8 cellular contexts compared by ENCODE assay signal in the genomic region with DNA sequence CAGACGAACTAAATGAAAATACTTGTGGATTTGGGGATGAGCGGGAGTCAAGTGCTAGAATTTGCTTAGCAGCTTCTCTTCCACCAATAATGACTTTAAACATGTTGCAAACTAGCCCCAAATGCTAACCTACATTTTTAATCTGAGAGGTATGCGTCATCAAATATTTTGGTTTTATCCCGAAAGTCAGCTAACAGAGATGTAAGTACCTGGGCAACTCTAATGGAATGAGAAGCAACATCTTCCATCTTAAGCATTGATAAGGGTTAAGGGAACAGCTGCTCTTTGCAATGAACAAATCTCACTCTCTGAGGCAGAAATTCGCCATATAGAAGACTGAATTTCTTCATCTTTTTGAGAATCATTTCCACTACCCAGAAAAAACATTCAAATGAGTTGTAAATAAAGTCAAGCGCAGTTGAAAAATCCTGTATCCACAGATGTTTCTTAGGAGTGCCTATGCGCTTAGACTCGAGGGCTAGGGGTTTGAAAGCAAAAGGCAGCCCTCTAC. TPM values are rescaled to one million over a fixed set of nuclear protein-coding genes. Genes with fewer than 3 reads are reported as not detected.
DNase-seq lines count a peak whose midpoint lies in the region; ATAC-seq and TF ChIP-seq lines count a peak whose summit lies in the region.

No MANE protein-coding gene starts in this region.

- H3K36me3 Mint-ChIP-seq in T-cell = peaks cover 25% of the 10 kb centered on the region

- H3K4me3 ChIP-seq in GM12864 (ENCODE audit: low read depth, low read length) (peak overlapping the region; percentile 92), fibroblast of mammary gland (ENCODE audit: control insufficient read depth, low read depth, low read length) (peak overlapping the region; percentile 75)

- POLR2A ChIA-PET in T-cell (lab: Charles Lee) = interaction anchor here (0.6 to 6.9 kb wide), 14 partner anchors 8 to 565 kb away, joined by 3 to 189 read pairs (median 9); a partner anchor contains a TSS

- peak overlapping the region; percentile 80 to 84 (median 81) for H3K4me3 Mint-ChIP-seq in T-cell

- CTCF ChIA-PET in T-cell (lab: Charles Lee) = interaction anchor here in 1 of 2 donors (0.9 to 11.6 kb wide), 6 partner anchors 11 to 1187 kb away, joined by 3 to 97 read pairs (median 4); a partner anchor contains a TSS

- ATAC-seq in T-cell (replicated peaks in 1 of 4) = no peak
- ATAC-seq in HG02759 (IDR thresholded peaks at IDR 0.05; ENCODE audit: unreplicated experiment) = no peak
- ATAC-seq in GM21528 (IDR thresholded peaks at IDR 0.05; ENCODE audit: low FRiP score, unreplicated experiment) = no peak

- H3K27ac Mint-ChIP-seq in T-cell = peak overlapping the region; percentile 99 to 100

- H3K4me1 Mint-ChIP-seq in T-cell = peaks cover 52 to 57% (median 52%) of the 10 kb centered on the region in 3 donors

- TF ChIP-seq CTCF in GM12864 (IDR thresholded peaks at IDR 0.05; ENCODE audit: low read depth, low read length, missing control alignments) = no peak
- no peak for TF ChIP-seq CTCF in fibroblast of mammary gland (conservative IDR thresholded peaks at IDR 0.05; ENCODE audit: control insufficient read depth, insufficient read depth, low read depth, low read length)

- DNase-seq in GM12864 (ENCODE audit: low read depth) (no peak), T-cell (no peak), fibroblast of mammary gland (ENCODE audit: low read depth) (no peak), retina (peak; percentile 6), DMS 273 treated with DMSO at 0.1 percent for 48 hours (lab: John Stamatoyannopoulos, UW) (no peak), cortex of kidney (lab: John Stamatoyannopoulos, UW) (no peak)

- H3K9me3 Mint-ChIP-seq in T-cell = no peaks in the 10 kb centered on the region

- no peaks in the 10 kb centered on the region for H3K27me3 Mint-ChIP-seq in T-cell

RNA-seq across cellular contexts. Expression of a gene that starts 0.9 kb away (rescaled TPM):
- 100 to 1,000 TPM in 2 of 5 donors, 10 to 100 TPM in 3; 73.0 to 962 (median 77.3) TPM for total RNA-seq in T-cell
